16 cellular contexts compared by ENCODE assay signal in genomic region chr3:64291956-64292355, GRCh38.
DNase-seq lines count a peak whose midpoint lies in the region; ATAC-seq and TF ChIP-seq lines count a peak whose summit lies in the region.
"Had no signal": no experiment of that assay in that cellular context is flagged by ENCODE, and none has a peak within 500 bp of the region (broad histone marks: within the 10 kb centered on the region; RNA-seq: fewer than 3 reads in every experiment).

No MANE protein-coding gene starts in this region.

- H3K27ac ChIP-seq in rectal smooth muscle tissue (ENCODE audit: low read depth, low read length) = peak overlapping the region; percentile 56
- H3K27ac ChIP-seq in naive thymus-derived CD4-positive, alpha-beta T cell (ENCODE audit: low read depth, low read length) = no peak overlapping the region
- H3K27ac ChIP-seq: tibial artery had no signal

- POLR2A ChIA-PET in naive thymus-derived CD4-positive, alpha-beta T cell (lab: Charles Lee) = no interaction called here

- no peak overlapping the region for H3K9ac ChIP-seq in rectal smooth muscle tissue (ENCODE audit: low read length)

- H3K27ac Mint-ChIP-seq in activated naive CD8-positive, alpha-beta T cell treated with anti-CD3 and anti-CD28 coated beads for 36 hours = no peak overlapping the region
- H3K27ac Mint-ChIP-seq in naive thymus-derived CD4-positive, alpha-beta T cell = no peak overlapping the region
- H3K27ac Mint-ChIP-seq: activated T-helper 1 cell treated with anti-CD3 and anti-CD28 coated beads, Interleukin-12 subunit alpha, Interleukin-12 subunit beta, Interleukin-2, Interleukin-4 antibody, amounts not matched to agents 30 ng/mL and 10 ng/mL and 1 ng/mL, durations not matched to agents 14 hours and 24 hours and 36 hours had no signal

- CTCF ChIA-PET in naive thymus-derived CD4-positive, alpha-beta T cell (lab: Charles Lee) = no interaction called here

- no peak for TF ChIP-seq CTCF in foreskin fibroblast (IDR thresholded peaks at IDR 0.05; ENCODE audit: low read depth, low read length)

- peaks cover 6% of the 10 kb centered on the region for H3K27me3 Mint-ChIP-seq in activated naive CD8-positive, alpha-beta T cell treated with anti-CD3 and anti-CD28 coated beads for 36 hours
- H3K27me3 Mint-ChIP-seq in naive thymus-derived CD4-positive, alpha-beta T cell = peaks cover 0 to 20% (median 13%) of the 10 kb centered on the region in 5 donors

- in situ Hi-C loops in ACHN (cut with HindIII; ENCODE audit: low pct_ligation_motif_present, low pct_unique_long_range_greater_than_20kb, low sequenced_read_pairs) = no loop called here

- peaks cover 10% of the 10 kb centered on the region for H3K4me1 ChIP-seq in rectal smooth muscle tissue (ENCODE audit: control insufficient read depth, insufficient read depth, low read length)
- H3K4me1 ChIP-seq in naive thymus-derived CD4-positive, alpha-beta T cell (ENCODE audit: control insufficient read depth in 2 of 2, insufficient read depth in 2 of 2, low read length in 2 of 2) = no peaks in the 10 kb centered on the region
- H3K4me1 ChIP-seq: BE2C had no signal

- no peak for ATAC-seq in naive thymus-derived CD4-positive, alpha-beta T cell
- ATAC-seq: HCT116 had no signal

- no peaks in the 10 kb centered on the region for H3K4me1 Mint-ChIP-seq in activated naive CD8-positive, alpha-beta T cell treated with anti-CD3 and anti-CD28 coated beads for 36 hours
- no peaks in the 10 kb centered on the region for H3K4me1 Mint-ChIP-seq in naive thymus-derived CD4-positive, alpha-beta T cell

- no peak overlapping the region for H3K4me3 ChIP-seq in foreskin fibroblast (ENCODE audit: low read depth in 1 of 2, low read length in 2 of 2)
- H3K4me3 ChIP-seq in rectal smooth muscle tissue (ENCODE audit: low read length) = no peak overlapping the region
- no peak overlapping the region for H3K4me3 ChIP-seq in naive thymus-derived CD4-positive, alpha-beta T cell (ENCODE audit: low read length)
- H3K4me3 ChIP-seq: tibial artery had no signal

- intact Hi-C loops in naive thymus-derived CD4-positive, alpha-beta T cell (cut with micrococcal nuclease) = no loop called here

- DNase-seq in ACHN (peak; percentile 15), NCI-H226 (peak; percentile 36), foreskin fibroblast (peak; percentile 83 to 88), NCI-H2196 (lab: John Stamatoyannopoulos, UW; ENCODE audit: unreplicated experiment) (no peak)
- no peak for DNase-seq in stimulated activated naive CD4-positive, alpha-beta T cell treated with Interleukin-2 at 50 U/mL for 16 hours (lab: John Stamatoyannopoulos, UW)
- no peak for DNase-seq in activated naive CD8-positive, alpha-beta T cell treated with anti-CD3 and anti-CD28 coated beads for 36 hours
- no peak for DNase-seq in naive thymus-derived CD4-positive, alpha-beta T cell
- DNase-seq: activated CD4-positive, alpha-beta T cell treated with anti-CD3 and anti-CD28 coated beads, Interleukin-2, amount 50 U/mL, for 1 hour; BE2C; mesendoderm; NCI-H2227 treated with DMSO at 0.1 percent for 48 hours; T-helper 2 cell had no signal

- no peaks in the 10 kb centered on the region for H3K27me3 ChIP-seq in rectal smooth muscle tissue (ENCODE audit: control insufficient read depth, insufficient read depth, low read length)
- no peaks in the 10 kb centered on the region for H3K27me3 ChIP-seq in naive thymus-derived CD4-positive, alpha-beta T cell (ENCODE audit: control insufficient read depth in 2 of 2, insufficient read depth in 2 of 2, low read length in 2 of 2)
- H3K27me3 ChIP-seq: BE2C, tibial artery had no signal

- no peak overlapping the region for H3K4me3 Mint-ChIP-seq in activated naive CD8-positive, alpha-beta T cell treated with anti-CD3 and anti-CD28 coated beads for 36 hours
- H3K4me3 Mint-ChIP-seq in naive thymus-derived CD4-positive, alpha-beta T cell = no peak overlapping the region
- H3K4me3 Mint-ChIP-seq: activated T-helper 1 cell treated with anti-CD3 and anti-CD28 coated beads, Interleukin-12 subunit alpha, Interleukin-12 subunit beta, Interleukin-2, Interleukin-4 antibody, amounts not matched to agents 30 ng/mL and 10 ng/mL and 1 ng/mL, durations not matched to agents 14 hours and 24 hours and 36 hours had no signal

- no peaks in the 10 kb centered on the region for H3K36me3 ChIP-seq in rectal smooth muscle tissue (ENCODE audit: control insufficient read depth, insufficient read depth, low read length)
- H3K36me3 ChIP-seq in naive thymus-derived CD4-positive, alpha-beta T cell (ENCODE audit: control insufficient read depth in 2 of 3, insufficient read depth in 3 of 3, low read length in 3 of 3) = no peaks in the 10 kb centered on the region
- H3K36me3 ChIP-seq: BE2C, tibial artery had no signal

- peaks cover 2% of the 10 kb centered on the region for H3K9me3 Mint-ChIP-seq in activated naive CD8-positive, alpha-beta T cell treated with anti-CD3 and anti-CD28 coated beads for 36 hours
- H3K9me3 Mint-ChIP-seq in naive thymus-derived CD4-positive, alpha-beta T cell = peaks cover 0 to 10% (median 4%) of the 10 kb centered on the region in 11 donors
- H3K9me3 Mint-ChIP-seq: activated T-helper 1 cell treated with anti-CD3 and anti-CD28 coated beads, Interleukin-12 subunit alpha, Interleukin-12 subunit beta, Interleukin-2, Interleukin-4 antibody, amounts not matched to agents 30 ng/mL and 10 ng/mL and 1 ng/mL, durations not matched to agents 14 hours and 24 hours and 36 hours had no signal

- no peaks in the 10 kb centered on the region for H3K9me3 ChIP-seq in naive thymus-derived CD4-positive, alpha-beta T cell (ENCODE audit: control insufficient read depth in 2 of 3, low read length in 3 of 3)
- H3K9me3 ChIP-seq: BE2C had no signal

- H3K36me3 Mint-ChIP-seq in activated naive CD8-positive, alpha-beta T cell treated with anti-CD3 and anti-CD28 coated beads for 36 hours = no peaks in the 10 kb centered on the region
- H3K36me3 Mint-ChIP-seq in naive thymus-derived CD4-positive, alpha-beta T cell = peaks cover 0 to 5% (median 0%) of the 10 kb centered on the region in 5 donors

Comparison
In these comparisons a context has a peak if more than half of its experiments do, and no peak if none do; other contexts are left out.
1. DNase-seq: peak in ACHN (single experiment), NCI-H226 (single experiment) and foreskin fibroblast (2 of 2); none in stimulated activated naive CD4-positive, alpha-beta T cell treated with Interleukin-2 at 50 U/mL for 16 hours (single experiment), activated naive CD8-positive, alpha-beta T cell treated with anti-CD3 and anti-CD28 coated beads for 36 hours (single experiment), naive thymus-derived CD4-positive, alpha-beta T cell (0 of 9) and NCI-H2196 (single experiment).